1 cellular context compared by ENCODE assay signal in genomic region chr18:3159830-3160229, GRCh38.
TF ChIP-seq lines count a peak whose summit lies in the region.

No MANE protein-coding gene starts in this region.

TF ChIP-seq in K562, 482 proteins besides CTCF, POLR2A, EP300 and RAD21:
- no peak for TF ChIP-seq ZNF444 (CRISPR knock-in tag; IDR thresholded peaks at IDR 0.05)
- TF ChIP-seq ZBTB17 (CRISPR knock-in tag; IDR thresholded peaks at IDR 0.05): no peak
- no peak for TF ChIP-seq NCOA1 (IDR thresholded peaks at IDR 0.05; ENCODE audit: low read depth)
- TF ChIP-seq RBM22 (IDR thresholded peaks at IDR 0.05; ENCODE audit: low read depth, low read length, poor library complexity, severe bottlenecking): no peak
- TF ChIP-seq MXD1 (CRISPR knock-in tag; IDR thresholded peaks at IDR 0.05; ENCODE audit: borderline replicate concordance, poor library complexity, severe bottlenecking): no peak
- TF ChIP-seq PKNOX1 (IDR thresholded peaks at IDR 0.05): no peak
- TF ChIP-seq ZNF512 (tag; IDR thresholded peaks at IDR 0.05): peak; percentile 86
- peak in 1 of 2 experiments; percentile 24; a peak in 1 of 4 replicates for TF ChIP-seq TRIM24 (IDR thresholded peaks at IDR 0.05)
- TF ChIP-seq MBD1 (CRISPR knock-in tag; IDR thresholded peaks at IDR 0.05): no peak
- no peak for TF ChIP-seq MCM2 (IDR thresholded peaks at IDR 0.05; ENCODE audit: low read depth)
- no peak for TF ChIP-seq BCOR (IDR thresholded peaks at IDR 0.05)
- TF ChIP-seq TEAD4 (IDR thresholded peaks at IDR 0.05; ENCODE audit: low read length): no peak
- no peak for TF ChIP-seq TEAD4 (CRISPR knock-in tag; IDR thresholded peaks at IDR 0.05; ENCODE audit: borderline replicate concordance)
- no peak for TF ChIP-seq HNRNPH1 (optimal IDR thresholded peaks at IDR 0.05; ENCODE audit: low read depth, low read length)
- TF ChIP-seq NR4A1 (CRISPR knock-in tag; IDR thresholded peaks at IDR 0.05): no peak
- TF ChIP-seq NR4A1 (tag; IDR thresholded peaks at IDR 0.05): no peak
- 0 out of 2 replicates have a peak, but pooled peaks have one; percentile 39 for TF ChIP-seq ZBTB26 (CRISPR knock-in tag; IDR thresholded peaks at IDR 0.05)
- no peak for TF ChIP-seq ZNF407 (IDR thresholded peaks at IDR 0.05; ENCODE audit: low read depth)
- no peak for TF ChIP-seq ZNF668 (CRISPR knock-in tag; IDR thresholded peaks at IDR 0.05)
- no peak for TF ChIP-seq SMAD4 (CRISPR knock-in tag; conservative IDR thresholded peaks at IDR 0.05)
- TF ChIP-seq RBFOX2 (IDR thresholded peaks at IDR 0.05; ENCODE audit: low read depth, low read length): no peak
- TF ChIP-seq SREBF2 (CRISPR knock-in tag; IDR thresholded peaks at IDR 0.05): no peak
- no peak for TF ChIP-seq HIVEP1 (CRISPR knock-in tag; IDR thresholded peaks at IDR 0.05)
- TF ChIP-seq ATF7 (IDR thresholded peaks at IDR 0.05): no peak
- TF ChIP-seq SMAD2 (IDR thresholded peaks at IDR 0.05; ENCODE audit: low read depth, low read length): no peak
- no peak for TF ChIP-seq ATF2 (CRISPR knock-in tag; IDR thresholded peaks at IDR 0.05)
